In the genomic region with DNA sequence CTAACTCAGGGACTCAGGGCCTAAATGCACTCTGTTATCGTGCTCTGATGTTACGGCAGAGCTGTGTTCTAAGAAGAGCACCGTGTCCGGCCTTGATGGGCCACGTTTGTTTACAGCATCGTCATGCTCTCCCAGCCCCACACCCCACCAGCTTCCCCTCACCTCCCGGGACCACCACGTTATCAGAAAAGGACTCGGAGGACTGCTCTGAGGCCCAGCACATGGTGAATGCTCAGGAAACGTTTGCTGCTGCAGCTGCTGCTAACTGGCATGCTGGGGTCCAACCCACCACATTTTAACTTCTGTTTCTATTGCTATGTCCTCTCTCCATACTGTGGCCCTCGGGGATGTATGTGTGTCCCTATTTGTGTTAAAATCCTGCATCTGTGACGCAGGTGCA, we compare ENCODE assay signal across 6 cellular contexts.
"Had no signal": no experiment of that assay in that cellular context is flagged by ENCODE, and none has a peak within 500 bp of the region (broad histone marks: within the 10 kb centered on the region; RNA-seq: fewer than 3 reads in every experiment).

No MANE protein-coding gene starts in this region.

- H3K9me3 Mint-ChIP-seq: HFFc6 had no signal

- DNase-seq: GM23248, GOT3, HFFc6, IMR-90 had no signal

- H3K4me3 Mint-ChIP-seq: HFFc6 had no signal

- ATAC-seq: HCT116, K562 had no signal

- H3K27ac Mint-ChIP-seq: HFFc6 had no signal
